In the genomic region with DNA sequence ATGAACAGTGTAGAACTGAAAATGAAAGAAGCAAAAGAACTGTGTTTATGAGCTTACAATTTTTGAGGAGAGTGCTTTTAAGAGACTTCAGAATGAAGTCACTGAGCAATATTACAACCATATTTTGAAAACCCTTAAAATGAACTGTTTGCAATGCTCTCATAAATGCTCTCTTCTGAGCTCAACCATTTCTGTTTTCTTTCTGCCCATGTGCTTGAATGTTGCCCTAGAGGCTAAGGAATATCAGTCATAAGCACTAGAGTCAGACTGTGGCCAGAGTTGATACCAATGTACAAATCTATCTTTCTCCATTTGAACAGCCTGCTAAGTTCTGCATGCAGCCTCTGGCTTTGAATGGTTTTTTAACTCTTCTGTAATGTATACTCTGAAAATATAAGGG, we compare ENCODE assay signal across 30 cellular contexts.
DNase-seq lines count a peak whose midpoint lies in the region; ATAC-seq and TF ChIP-seq lines count a peak whose summit lies in the region.
"Had no signal": no experiment of that assay in that cellular context is flagged by ENCODE, and none has a peak within 500 bp of the region (broad histone marks: within the 10 kb centered on the region; RNA-seq: fewer than 3 reads in every experiment).

No MANE protein-coding gene starts in this region.

- H3K27me3 ChIP-seq in DOHH2 (ENCODE audit: control insufficient read depth, low read length) (no peaks in the 10 kb centered on the region), OCI-LY1 (ENCODE audit: insufficient read depth, low read length) (no peaks in the 10 kb centered on the region), GM23338 (ENCODE audit: insufficient read depth) (no peaks in the 10 kb centered on the region)
- no peaks in the 10 kb centered on the region for H3K27me3 ChIP-seq in naive thymus-derived CD4-positive, alpha-beta T cell (ENCODE audit: control insufficient read depth in 2 of 2, insufficient read depth in 2 of 2, low read length in 2 of 2)
- H3K27me3 ChIP-seq: dorsolateral prefrontal cortex, neural progenitor cell, stomach, tibial nerve had no signal

- H3K9ac ChIP-seq in OCI-LY1 (ENCODE audit: low read length): peak overlapping the region; percentile 49
- H3K9ac ChIP-seq: neural progenitor cell had no signal

- H3K27me3 Mint-ChIP-seq in naive thymus-derived CD4-positive, alpha-beta T cell: no peaks in the 10 kb centered on the region
- H3K27me3 Mint-ChIP-seq in GM23338 (ENCODE audit: insufficient read depth, low read depth, poor library complexity): no peaks in the 10 kb centered on the region
- H3K27me3 Mint-ChIP-seq: activated naive CD8-positive, alpha-beta T cell treated with anti-CD3 and anti-CD28 coated beads, Interleukin-2, amount 50 U/mL, for 24 hours; CD4-positive, alpha-beta memory T cell had no signal

- TF ChIP-seq CTCF in DOHH2 (IDR thresholded peaks at IDR 0.05; ENCODE audit: low read depth, low read length, poor library complexity, severe bottlenecking) (no peak), OCI-LY1 (IDR thresholded peaks at IDR 0.05; ENCODE audit: low read length) (no peak), GM23338 (conservative IDR thresholded peaks at IDR 0.05; ENCODE audit: low read depth in 2 of 2) (no peak)

- CTCF ChIA-PET in naive thymus-derived CD4-positive, alpha-beta T cell (lab: Charles Lee): no interaction called here

- H3K36me3 ChIP-seq in DOHH2 (ENCODE audit: control insufficient read depth, low read length) (peaks cover 3% of the 10 kb centered on the region), OCI-LY1 (ENCODE audit: insufficient read depth, low read length) (peaks cover 5% of the 10 kb centered on the region; the same call in 1 of the 2 replicates), GM23338 (ENCODE audit: insufficient read depth) (no peaks in the 10 kb centered on the region)
- no peaks in the 10 kb centered on the region for H3K36me3 ChIP-seq in naive thymus-derived CD4-positive, alpha-beta T cell (ENCODE audit: control insufficient read depth in 2 of 3, insufficient read depth in 3 of 3, low read length in 3 of 3)
- H3K36me3 ChIP-seq: neural progenitor cell, stomach, tibial nerve had no signal

- ATAC-seq in GM19395 (IDR thresholded peaks at IDR 0.05; ENCODE audit: unreplicated experiment) (peak; percentile 16), HG02588 (IDR thresholded peaks at IDR 0.05; ENCODE audit: unreplicated experiment) (peak; percentile 21), GM23338 (no peak), HG02642 (IDR thresholded peaks at IDR 0.05; ENCODE audit: poor library complexity, unreplicated experiment) (no peak)
- ATAC-seq in naive thymus-derived CD4-positive, alpha-beta T cell: no peak
- ATAC-seq: activated naive CD8-positive, alpha-beta T cell treated with anti-CD3 and anti-CD28 coated beads, Interleukin-2, amount 50 U/mL, for 24 hours; psoas muscle; SK-N-SH treated with all-trans-retinoic acid at 6 μM for 48 hours had no signal

- H3K79me2 ChIP-seq in DOHH2 (ENCODE audit: control insufficient read depth, low read length) (no peaks in the 10 kb centered on the region), OCI-LY1 (ENCODE audit: insufficient read depth, low read length) (no peaks in the 10 kb centered on the region), GM23338 (replicated peaks; ENCODE audit: insufficient read depth) (no peaks in the 10 kb centered on the region)

- peaks cover 0 to 6% (median 0%) of the 10 kb centered on the region in 11 donors for H3K9me3 Mint-ChIP-seq in naive thymus-derived CD4-positive, alpha-beta T cell
- H3K9me3 Mint-ChIP-seq in GM23338: no peaks in the 10 kb centered on the region
- H3K9me3 Mint-ChIP-seq: neural progenitor cell had no signal

- no peak for DNase-seq in naive thymus-derived CD4-positive, alpha-beta T cell
- no peak for DNase-seq in GM23338 (ENCODE audit: low spot score)
- DNase-seq in MV-4-11 (lab: John Stamatoyannopoulos, UW): no peak
- DNase-seq: 8988T; activated CD4-positive, alpha-beta T cell treated with anti-CD3 and anti-CD28 coated beads for 4 hours; activated CD8-positive, alpha-beta memory T cell treated with anti-CD3 and anti-CD28 coated beads for 24 hours; activated gamma-delta T cell treated with Interleukin-2 at 50 U/mL for 16 hours; activated naive CD8-positive, alpha-beta T cell treated with anti-CD3 and anti-CD28 coated beads, Interleukin-2, amount 50 U/mL, for 24 hours; activated T-cell treated with anti-CD3 and anti-CD28 coated beads, Interleukin-2, amount 50 U/mL, for 1 hour; CD4-positive, alpha-beta memory T cell; cerebellar nuclear complex; dorsolateral prefrontal cortex; glutamatergic neuron; H7; KBM-7; NCI-H1436 treated with DMSO at 0.1 percent for 48 hours; NCI-H2171; NCI-H526; psoas muscle; stimulated activated CD8-positive, alpha-beta memory T cell treated with anti-CD3 and anti-CD28 coated beads, Interleukin-4, amount 100 ng/mL, for 48 hours; stomach had no signal

- H3K9me2 ChIP-seq in DOHH2 (replicated peaks; ENCODE audit: control insufficient read depth, low read length) (no peaks in the 10 kb centered on the region), OCI-LY1 (ENCODE audit: low read depth, low read length) (no peaks in the 10 kb centered on the region), GM23338 (ENCODE audit: insufficient read depth) (no peaks in the 10 kb centered on the region)

- no peaks in the 10 kb centered on the region for H3K4me1 Mint-ChIP-seq in naive thymus-derived CD4-positive, alpha-beta T cell
- no peaks in the 10 kb centered on the region for H3K4me1 Mint-ChIP-seq in GM23338
- H3K4me1 Mint-ChIP-seq: CD4-positive, alpha-beta memory T cell; neural progenitor cell had no signal

- H3K4me3 Mint-ChIP-seq in naive thymus-derived CD4-positive, alpha-beta T cell: no peak overlapping the region
- H3K4me3 Mint-ChIP-seq in GM23338: no peak overlapping the region
- H3K4me3 Mint-ChIP-seq: activated naive CD8-positive, alpha-beta T cell treated with anti-CD3 and anti-CD28 coated beads, Interleukin-2, amount 50 U/mL, for 24 hours; CD4-positive, alpha-beta memory T cell; neural progenitor cell; T-helper 2 cell treated with Interferon-gamma antibody and Interleukin-4, amounts not matched to agents 5 μg/mL and 100 μg/mL, for 36 hours had no signal

- H3K4me2 ChIP-seq in DOHH2 (ENCODE audit: low read length) (no peak overlapping the region; the same call in 1 of the 2 replicates), OCI-LY1 (ENCODE audit: low read length) (peak overlapping the region; percentile 64), GM23338 (no peak overlapping the region)
- H3K4me2 ChIP-seq: neural progenitor cell had no signal

- H2AFZ ChIP-seq in OCI-LY1 (ENCODE audit: low read length) (peak overlapping the region; percentile 86), GM23338 (no peak overlapping the region)
- H2AFZ ChIP-seq: neural progenitor cell had no signal

- H3K4me1 ChIP-seq in DOHH2 (ENCODE audit: control insufficient read depth, low read length): peaks cover 40% of the 10 kb centered on the region
- H3K4me1 ChIP-seq in OCI-LY1 (ENCODE audit: insufficient read depth, low read length, severe bottlenecking): peaks cover 43% of the 10 kb centered on the region
- no peaks in the 10 kb centered on the region for H3K4me1 ChIP-seq in naive thymus-derived CD4-positive, alpha-beta T cell (ENCODE audit: control insufficient read depth in 2 of 2, insufficient read depth in 2 of 2, low read length in 2 of 2)
- H3K4me1 ChIP-seq in GM23338 (ENCODE audit: insufficient read depth): no peaks in the 10 kb centered on the region
- H3K4me1 ChIP-seq: neural progenitor cell, psoas muscle, tibial nerve had no signal

- H3F3A ChIP-seq in DOHH2 (ENCODE audit: control insufficient read depth, insufficient read depth) (peaks cover 7% of the 10 kb centered on the region), OCI-LY1 (ENCODE audit: insufficient read depth, low read length) (peaks cover 6% of the 10 kb centered on the region; the same call in 1 of the 2 replicates), GM23338 (replicated peaks; ENCODE audit: low read depth) (no peaks in the 10 kb centered on the region)

- H4K20me1 ChIP-seq in DOHH2 (ENCODE audit: control insufficient read depth, insufficient read depth, low read depth, low read length): no peaks in the 10 kb centered on the region
- no peaks in the 10 kb centered on the region for H4K20me1 ChIP-seq in OCI-LY1 (ENCODE audit: insufficient read depth, low read length)
- no peaks in the 10 kb centered on the region for H4K20me1 ChIP-seq in GM23338 (replicated peaks; ENCODE audit: insufficient read depth)

- POLR2A ChIA-PET in naive thymus-derived CD4-positive, alpha-beta T cell (lab: Charles Lee): no interaction called here

- H3K9me3 ChIP-seq in DOHH2 (ENCODE audit: control insufficient read depth, insufficient read depth, low read length) (no peaks in the 10 kb centered on the region), OCI-LY1 (ENCODE audit: low read length) (peaks cover 6% of the 10 kb centered on the region; the same call in 1 of the 2 replicates)
- no peaks in the 10 kb centered on the region for H3K9me3 ChIP-seq in naive thymus-derived CD4-positive, alpha-beta T cell (ENCODE audit: control insufficient read depth in 2 of 3, low read length in 3 of 3)
- H3K9me3 ChIP-seq: psoas muscle, stomach, tibial nerve had no signal

- H3K36me3 Mint-ChIP-seq in naive thymus-derived CD4-positive, alpha-beta T cell: no peaks in the 10 kb centered on the region
- no peaks in the 10 kb centered on the region for H3K36me3 Mint-ChIP-seq in GM23338 (ENCODE audit: low read depth)
- H3K36me3 Mint-ChIP-seq: CD4-positive, alpha-beta memory T cell; neural progenitor cell had no signal

- peak overlapping the region; percentile 83 for H3K27ac ChIP-seq in DOHH2 (ENCODE audit: low read depth, low read length)
- peak overlapping the region; percentile 95 for H3K27ac ChIP-seq in OCI-LY1 (ENCODE audit: low read depth, low read length, poor library complexity, severe bottlenecking)
- H3K27ac ChIP-seq in naive thymus-derived CD4-positive, alpha-beta T cell (ENCODE audit: low read depth, low read length): no peak overlapping the region
- no peak overlapping the region for H3K27ac ChIP-seq in GM23338 (ENCODE audit: low read depth)
- H3K27ac ChIP-seq: dorsolateral prefrontal cortex, neural progenitor cell, psoas muscle, stomach, tibial nerve had no signal

- intact Hi-C loops in naive thymus-derived CD4-positive, alpha-beta T cell (cut with micrococcal nuclease): no loop called here

- H3K4me3 ChIP-seq in DOHH2 (ENCODE audit: low read length) (no peak overlapping the region), OCI-LY1 (ENCODE audit: low read depth, low read length, poor library complexity, severe bottlenecking) (no peak overlapping the region), GM23338 (no peak overlapping the region)
- H3K4me3 ChIP-seq in naive thymus-derived CD4-positive, alpha-beta T cell (ENCODE audit: low read length): no peak overlapping the region
- H3K4me3 ChIP-seq: dorsolateral prefrontal cortex, neural progenitor cell, psoas muscle, stomach, tibial nerve had no signal

- no peak overlapping the region for H3K27ac Mint-ChIP-seq in naive thymus-derived CD4-positive, alpha-beta T cell
- no peak overlapping the region for H3K27ac Mint-ChIP-seq in GM23338
- H3K27ac Mint-ChIP-seq: activated naive CD8-positive, alpha-beta T cell treated with anti-CD3 and anti-CD28 coated beads, Interleukin-2, amount 50 U/mL, for 24 hours; CD4-positive, alpha-beta memory T cell; neural progenitor cell; T-helper 2 cell treated with Interferon-gamma antibody and Interleukin-4, amounts not matched to agents 5 μg/mL and 100 μg/mL, for 36 hours had no signal

Comparison
In these comparisons a context has a peak if more than half of its experiments do, and no peak if none do; other contexts are left out.
1. H3K27ac ChIP-seq: peak in DOHH2 (single experiment) and OCI-LY1 (single experiment); none in naive thymus-derived CD4-positive, alpha-beta T cell (single experiment) and GM23338 (single experiment).
2. ATAC-seq: peak in GM19395 (single experiment) and HG02588 (single experiment); none in naive thymus-derived CD4-positive, alpha-beta T cell (single experiment), GM23338 (single experiment) and HG02642 (single experiment).